ENCODE assay signal across 25 cellular contexts in the genomic region with DNA sequence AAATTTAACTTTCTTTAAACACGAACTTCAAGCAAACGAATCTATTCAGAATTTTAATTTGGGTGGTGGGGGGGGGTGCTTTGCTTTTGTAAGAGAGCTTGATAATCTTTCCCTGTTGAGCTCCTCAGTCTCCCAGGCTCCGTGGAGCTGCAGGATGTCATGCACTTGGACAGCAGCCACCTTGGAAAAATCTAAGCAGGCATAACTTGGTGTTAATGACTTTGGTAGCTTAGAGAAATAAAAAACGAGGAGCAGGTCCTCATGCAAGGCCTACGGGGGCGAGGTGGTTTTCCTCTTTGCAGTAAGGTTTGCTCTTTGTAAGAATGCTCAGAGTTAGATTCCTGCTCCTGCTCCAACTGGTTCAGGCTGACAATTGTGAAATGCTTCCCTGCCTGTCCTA.
A peak's percentile ranks its signal among the peaks of the same experiment; 100 is the strongest.
DNase-seq lines count a peak whose midpoint lies in the region; ATAC-seq, FAIRE-seq and TF ChIP-seq lines count a peak whose summit lies in the region.
"Had no signal": no experiment of that assay in that cellular context is flagged by ENCODE, and none has a peak within 500 bp of the region (broad histone marks: within the 10 kb centered on the region; RNA-seq: fewer than 3 reads in every experiment).

No MANE protein-coding gene starts in this region.

- no peaks in the 10 kb centered on the region; the same call in 2 of the 3 replicates for H3K9me3 ChIP-seq in GM12878 (replicated peaks; ENCODE audit: control insufficient read depth, insufficient read depth, low read length)
- H3K9me3 ChIP-seq in osteoblast (ENCODE audit: low read depth, low read length), result no peaks in the 10 kb centered on the region
- H3K9me3 ChIP-seq in breast epithelium, result no peaks in the 10 kb centered on the region
- H3K9me3 ChIP-seq: SJSA1 had no signal

- RAD21 ChIA-PET in GM12878 (lab: Charles Lee; ENCODE audit: unreplicated experiment), result interaction anchor here (0.7 to 1.3 kb wide), 2 partner anchors 10 to 45 kb away, joined by 3 to 4 read pairs; no protein-coding TSS in a partner anchor

- H3K4me1 ChIP-seq in GM23338 (ENCODE audit: insufficient read depth) (no peaks in the 10 kb centered on the region), GM12878 (ENCODE audit: control insufficient read depth, insufficient read depth, low read length) (no peaks in the 10 kb centered on the region), osteoblast (ENCODE audit: insufficient read depth, low read length) (no peaks in the 10 kb centered on the region), breast epithelium (no peaks in the 10 kb centered on the region)
- H3K4me1 ChIP-seq: SJSA1 had no signal

- TF ChIP-seq CTCF in GM23338 (conservative IDR thresholded peaks at IDR 0.05; ENCODE audit: low read depth in 2 of 2) (no peak), GM12878 (IDR thresholded peaks at IDR 0.05 in 2 of 3, conservative IDR thresholded peaks at IDR 0.05 in 1 of 3; ENCODE audit: control insufficient read depth in 2 of 3, extremely low read depth in 1 of 3, insufficient read depth in 1 of 3, low read depth in 3 of 3, low read length in 3 of 3) (no peak), osteoblast (IDR thresholded peaks at IDR 0.05; ENCODE audit: extremely low read depth, low read depth, low read length) (no peak), breast epithelium (IDR thresholded peaks at IDR 0.05) (no peak)

- H3K9me2 ChIP-seq in GM23338 (ENCODE audit: insufficient read depth), result 0 out of 2 replicates have a peak, but pooled peaks cover 6% of the 10 kb centered on the region

- peak; percentile 40 for DNase-seq in EH (ENCODE audit: low read depth)
- no peak for DNase-seq in GM23338 (ENCODE audit: low spot score)
- no peak for DNase-seq in GM12878 (ENCODE audit: low read depth, low spot score)
- DNase-seq in osteoblast (ENCODE audit: insufficient read length, low spot score, missing footprints), result no peak
- no peak for DNase-seq in activated CD4-positive, CD25-positive, alpha-beta regulatory T cell (lab: John Stamatoyannopoulos, UW)
- DNase-seq in breast epithelium (ENCODE audit: low spot score in 2 of 2), result no peak
- DNase-seq in NK-92 (lab: John Stamatoyannopoulos, UW; ENCODE audit: unreplicated experiment), result no peak
- DNase-seq: Calu3; CD8-positive, alpha-beta memory T cell; DMS153; GDM1; H9; HFFc6; KG1; NCI-H1105; NCI-H146; NCI-H2029; NCI-H226; NCI-H510A treated with DMSO at 0.1 percent for 48 hours; NCI-H748 treated with DMSO at 0.1 percent for 48 hours had no signal

- H3K79me2 ChIP-seq in GM23338 (replicated peaks; ENCODE audit: insufficient read depth) (no peaks in the 10 kb centered on the region), GM12878 (ENCODE audit: control insufficient read depth, insufficient read depth, low read length) (no peaks in the 10 kb centered on the region), osteoblast (ENCODE audit: insufficient read depth, low read length) (no peaks in the 10 kb centered on the region)

- no peaks in the 10 kb centered on the region for H3K9me3 Mint-ChIP-seq in GM23338
- H3K9me3 Mint-ChIP-seq: H9, HFFc6 had no signal

- H2AFZ ChIP-seq in GM23338 (peak overlapping the region; percentile 84), GM12878 (ENCODE audit: control insufficient read depth, low read depth, low read length) (0 out of 2 replicates have a peak overlapping the region, but pooled peaks have one; percentile 7), osteoblast (ENCODE audit: low read length) (no peak overlapping the region)

- FAIRE-seq in GM12878 (lab: Jason Lieb, UNC), result no peak
- FAIRE-seq: RCC 7860 had no signal

- H3K27ac Mint-ChIP-seq in GM23338, result no peak overlapping the region
- H3K27ac Mint-ChIP-seq: CD8-positive, alpha-beta memory T cell; H9; HFFc6 had no signal

- 42% methylated on average over 6 of the region's 6 CpGs for WGBS in GM12878 (ENCODE audit: insufficient coverage, insufficient replicate concordance, low lambda C conversion rate, missing lambda C conversion rate)

- no peaks in the 10 kb centered on the region for H3K27me3 ChIP-seq in GM23338 (ENCODE audit: insufficient read depth)
- H3K27me3 ChIP-seq in GM12878 (replicated peaks in 1 of 2; ENCODE audit: control insufficient read depth in 2 of 2, insufficient read depth in 2 of 2, low read length in 1 of 2), result no peaks in the 10 kb centered on the region
- H3K27me3 ChIP-seq in osteoblast (ENCODE audit: insufficient read depth, low read length), result no peaks in the 10 kb centered on the region
- H3K27me3 ChIP-seq in breast epithelium, result no peaks in the 10 kb centered on the region
- H3K27me3 ChIP-seq: SJSA1 had no signal

- H3K4me2 ChIP-seq in GM23338 (no peak overlapping the region), GM12878 (ENCODE audit: control insufficient read depth, insufficient read depth) (no peak overlapping the region), osteoblast (ENCODE audit: insufficient read depth, low read length) (peak overlapping the region; percentile 11)

- TF ChIP-seq EP300 in GM12878 (IDR thresholded peaks at IDR 0.05; ENCODE audit: borderline replicate concordance in 1 of 2, control insufficient read depth in 1 of 2, low read depth in 2 of 2, low read length in 2 of 2), result no peak

- no peak for TF ChIP-seq RAD21 in GM12878 (IDR thresholded peaks at IDR 0.05; ENCODE audit: insufficient read depth, low read depth, low read length)

- in situ Hi-C loops in GM12878 (cut with MboI), result no loop called here

- no peak overlapping the region for H3K9ac ChIP-seq in GM12878 (ENCODE audit: control insufficient read depth, insufficient read depth, low read length)

- intact Hi-C loops in GM12878 (cut with micrococcal nuclease; ENCODE audit: unreplicated experiment) (no loop called here), breast epithelium (cut with DNase I; ENCODE audit: low total_unique reads) (loop anchor here (5.0 kb wide), 1 partner anchor 335 kb away; no protein-coding TSS in a partner anchor)

- H3K27me3 Mint-ChIP-seq in GM23338 (ENCODE audit: insufficient read depth, low read depth, poor library complexity), result peaks cover 4% of the 10 kb centered on the region

- no TSS peak for BruUV-seq in GM12878 (replicated peaks; lab: Mats Ljungman, UMichigan)

- H3K27ac ChIP-seq in GM23338 (ENCODE audit: low read depth) (no peak overlapping the region), GM12878 (ENCODE audit: control insufficient read depth, insufficient read depth) (no peak overlapping the region), osteoblast (ENCODE audit: low read depth, low read length) (no peak overlapping the region), breast epithelium (no peak overlapping the region)
- H3K27ac ChIP-seq: C4-2B, SJSA1 had no signal

- SMC1A ChIA-PET in GM12878 (lab: Charles Lee; ENCODE audit: uncharacterized antibody, unreplicated experiment), result interaction anchor here (0.7 to 2.3 kb wide), 4 partner anchors 9 to 46 kb away, joined by 4 to 8 read pairs (median 5); no protein-coding TSS in a partner anchor

- no peak overlapping the region for H3K4me3 Mint-ChIP-seq in GM23338
- H3K4me3 Mint-ChIP-seq: CD8-positive, alpha-beta memory T cell; H9; HFFc6 had no signal

- CTCF ChIA-PET in GM12878 (lab: Yijun Ruan, JAX), result interaction anchor here (0.6 to 1.7 kb wide), 3 partner anchors 9 to 35 kb away, joined by 3 to 5 read pairs (median 5); no protein-coding TSS in a partner anchor

- H4K20me1 ChIP-seq in GM23338 (replicated peaks; ENCODE audit: insufficient read depth) (no peaks in the 10 kb centered on the region), GM12878 (ENCODE audit: control insufficient read depth, insufficient read depth) (no peaks in the 10 kb centered on the region), osteoblast (ENCODE audit: insufficient read depth, low read length) (no peaks in the 10 kb centered on the region)

- H3K36me3 Mint-ChIP-seq in GM23338 (ENCODE audit: low read depth), result no peaks in the 10 kb centered on the region
- H3K36me3 Mint-ChIP-seq: CD8-positive, alpha-beta memory T cell had no signal

- no peaks in the 10 kb centered on the region for H3F3A ChIP-seq in GM23338 (replicated peaks; ENCODE audit: low read depth)

- H3K4me3 ChIP-seq in GM23338, result no peak overlapping the region
- H3K4me3 ChIP-seq in GM12878, result no peak overlapping the region
- H3K4me3 ChIP-seq in osteoblast (ENCODE audit: insufficient read depth, low read length), result no peak overlapping the region
- no peak overlapping the region for H3K4me3 ChIP-seq in breast epithelium
- H3K4me3 ChIP-seq: SJSA1 had no signal

- H3K4me1 Mint-ChIP-seq in GM23338, result peaks cover 3% of the 10 kb centered on the region; the same call in 2 of the 3 replicates
- H3K4me1 Mint-ChIP-seq: CD8-positive, alpha-beta memory T cell had no signal

- TF ChIP-seq POLR2A in GM12878 (IDR thresholded peaks at IDR 0.05; ENCODE audit: low read depth, low read length) (no peak), breast epithelium (IDR thresholded peaks at IDR 0.05) (no peak)

- POLR2A ChIA-PET in GM12878 (lab: Charles Lee), result interaction anchor here (0.5 to 0.6 kb wide), 2 partner anchors 8 to 216 kb away, joined by 3 read pairs; no protein-coding TSS in a partner anchor

- H3K36me3 ChIP-seq in GM23338 (ENCODE audit: insufficient read depth), result no peaks in the 10 kb centered on the region
- H3K36me3 ChIP-seq in GM12878 (ENCODE audit: control insufficient read depth in 2 of 2, insufficient read depth in 2 of 2, low read length in 1 of 2), result no peaks in the 10 kb centered on the region
- no peaks in the 10 kb centered on the region for H3K36me3 ChIP-seq in osteoblast (ENCODE audit: insufficient read depth, low read length)
- no peaks in the 10 kb centered on the region for H3K36me3 ChIP-seq in breast epithelium
- H3K36me3 ChIP-seq: SJSA1 had no signal

- ATAC-seq in GM23338 (no peak), GM12878 (no peak), HG03039 (IDR thresholded peaks at IDR 0.05; ENCODE audit: unreplicated experiment) (no peak)
- ATAC-seq: Right ventricle myocardium inferior had no signal

TF ChIP-seq in GM12878, 131 proteins besides CTCF, POLR2A, EP300 and RAD21 (continues in another document):
- TF ChIP-seq CBFB (IDR thresholded peaks at IDR 0.05; ENCODE audit: low read depth), result no peak
- TF ChIP-seq, protein P1, sequence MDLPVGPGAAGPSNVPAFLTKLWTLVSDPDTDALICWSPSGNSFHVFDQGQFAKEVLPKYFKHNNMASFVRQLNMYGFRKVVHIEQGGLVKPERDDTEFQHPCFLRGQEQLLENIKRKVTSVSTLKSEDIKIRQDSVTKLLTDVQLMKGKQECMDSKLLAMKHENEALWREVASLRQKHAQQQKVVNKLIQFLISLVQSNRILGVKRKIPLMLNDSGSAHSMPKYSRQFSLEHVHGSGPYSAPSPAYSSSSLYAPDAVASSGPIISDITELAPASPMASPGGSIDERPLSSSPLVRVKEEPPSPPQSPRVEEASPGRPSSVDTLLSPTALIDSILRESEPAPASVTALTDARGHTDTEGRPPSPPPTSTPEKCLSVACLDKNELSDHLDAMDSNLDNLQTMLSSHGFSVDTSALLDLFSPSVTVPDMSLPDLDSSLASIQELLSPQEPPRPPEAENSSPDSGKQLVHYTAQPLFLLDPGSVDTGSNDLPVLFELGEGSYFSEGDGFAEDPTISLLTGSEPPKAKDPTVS (IDR thresholded peaks at IDR 0.05; ENCODE audit: low read depth, low read length), result no peak
